ENCODE assay signal across 8 cellular contexts in the genomic region with DNA sequence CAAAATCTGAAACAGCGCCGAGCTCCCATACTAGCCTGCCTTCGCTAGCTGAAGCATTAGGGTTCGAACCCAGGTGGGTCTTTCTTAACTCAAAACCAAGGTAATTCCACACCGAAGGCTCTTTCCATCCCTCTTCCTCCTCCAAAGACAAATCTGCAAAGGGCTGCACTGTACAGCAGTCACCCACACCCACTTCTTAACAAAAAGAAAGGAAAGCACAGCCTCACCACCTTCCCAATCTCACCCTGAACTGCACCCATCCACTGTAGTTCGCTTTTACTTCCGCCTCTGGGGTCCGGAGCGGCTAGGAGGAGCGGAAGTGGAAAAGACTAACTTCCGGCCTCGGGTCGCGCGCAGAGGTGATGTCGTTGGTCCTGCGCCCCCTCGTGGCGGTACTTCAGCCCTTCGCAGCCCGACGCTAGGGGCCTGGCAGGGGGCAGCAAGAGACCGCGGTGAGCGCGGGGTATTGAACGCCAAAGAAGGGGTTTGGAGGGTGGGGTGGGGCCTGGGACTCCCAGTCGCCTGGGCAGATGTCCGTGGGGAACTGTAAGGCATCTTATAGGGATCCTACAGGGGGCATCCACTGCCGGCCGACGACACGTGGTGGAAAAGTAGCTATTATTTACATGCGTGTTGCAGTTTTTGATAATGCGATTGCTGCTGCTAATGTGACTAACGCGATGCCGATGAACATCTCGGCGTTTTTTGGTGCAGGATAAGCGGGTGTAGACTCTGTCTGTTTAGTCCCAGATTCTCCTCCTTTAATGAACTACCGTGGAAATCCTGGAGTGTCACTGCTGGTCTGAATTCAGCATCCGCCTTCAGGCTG. TPM values are rescaled to one million over a fixed set of nuclear protein-coding genes. Genes with fewer than 3 reads are reported as not detected.
DNase-seq lines count a peak whose midpoint lies in the region; ATAC-seq and TF ChIP-seq lines count a peak whose summit lies in the region.

A gene with protein sequence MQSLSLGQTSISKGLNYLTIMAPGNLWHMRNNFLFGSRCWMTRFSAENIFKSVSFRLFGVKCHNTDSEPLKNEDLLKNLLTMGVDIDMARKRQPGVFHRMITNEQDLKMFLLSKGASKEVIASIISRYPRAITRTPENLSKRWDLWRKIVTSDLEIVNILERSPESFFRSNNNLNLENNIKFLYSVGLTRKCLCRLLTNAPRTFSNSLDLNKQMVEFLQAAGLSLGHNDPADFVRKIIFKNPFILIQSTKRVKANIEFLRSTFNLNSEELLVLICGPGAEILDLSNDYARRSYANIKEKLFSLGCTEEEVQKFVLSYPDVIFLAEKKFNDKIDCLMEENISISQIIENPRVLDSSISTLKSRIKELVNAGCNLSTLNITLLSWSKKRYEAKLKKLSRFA (minus strand): TSS at position 290 of the 829 bp plus-strand sequence. CDS start 619 bp downstream, outside the sequence.

- peak; percentile 88 for DNase-seq in GM13976 (ENCODE audit: low spot score)
- peak; percentile 96 for DNase-seq in NCI-H146 (lab: John Stamatoyannopoulos, UW)
- peak; percentile 82 for DNase-seq in amniotic stem cell (lab: John Stamatoyannopoulos, UW)
- peak; percentile 96 for DNase-seq in left ventricle myocardium superior
- peak; percentile 46 for DNase-seq in pulmonary artery endothelial cell (ENCODE audit: low read depth, low spot score)
- DNase-seq in vagina (ENCODE audit: extremely low spot score in 2 of 2) = no peak

- no peak for TF ChIP-seq POLR2A in vagina (IDR thresholded peaks at IDR 0.05)

- peak within 1 kb of the TSS; percentile 79 to 86 for H3K4me3 ChIP-seq in vagina

- no peaks in the 10 kb centered on the region for H3K36me3 ChIP-seq in vagina

- H3K27me3 ChIP-seq in vagina = no peaks in the 10 kb centered on the region

- intact Hi-C loops in T-helper 1 cell treated with Interleukin-12 subunit alpha and Interleukin-12 subunit beta and Interleukin-4 antibody, amounts not matched to agents 30 ng/mL and 1 ng/mL, for 36 hours (cut with micrococcal nuclease) = loop anchor here (1.0 to 5.0 kb wide), 16 partner anchors 33 to 1533 kb away; a partner anchor contains a TSS
- intact Hi-C loops in left ventricle myocardium superior (cut with micrococcal nuclease) (no loop called here), vagina (cut with DNase I) (no loop called here)

- peak within 1 kb of the TSS; percentile 45 for H3K27ac ChIP-seq in vagina

- in situ Hi-C loops in GM13976 (cut with MboI; ENCODE audit: low sequenced_read_pairs, unreplicated experiment) = no loop called here

- peaks cover 33% of the 10 kb centered on the region for H3K4me1 ChIP-seq in vagina

- TF ChIP-seq CTCF in GM13976 (IDR thresholded peaks at IDR 0.05; ENCODE audit: borderline replicate concordance, control extremely low read depth, extremely low read depth, insufficient read depth, missing control alignments) (peak; percentile 100), vagina (IDR thresholded peaks at IDR 0.05) (peak; percentile 91 to 97 (median 94))

- ATAC-seq in HG02870 (IDR thresholded peaks at IDR 0.05; ENCODE audit: unreplicated experiment) (peak; percentile 98), left ventricle myocardium superior (peak; percentile 100)

- H3K9me3 ChIP-seq in vagina = no peaks in the 10 kb centered on the region

RNA-seq across cellular contexts. Expression of the gene that starts here (rescaled TPM):
- total RNA-seq in T-helper 1 cell treated with Interleukin-12 subunit alpha and Interleukin-12 subunit beta and Interleukin-4 antibody, amounts not matched to agents 30 ng/mL and 1 ng/mL, for 36 hours = 18.4 and 20.3 TPM in 2 replicates
- total RNA-seq in left ventricle myocardium superior (10.1 TPM), pulmonary artery endothelial cell (7.6 and 11.0 TPM in 2 replicates), vagina (8.1 TPM)

Comparison
In these comparisons a context has a peak if more than half of its experiments do, and no peak if none do; other contexts are left out.
1. DNase-seq: peak in GM13976 (single experiment), NCI-H146 (single experiment), amniotic stem cell (single experiment), left ventricle myocardium superior (single experiment) and pulmonary artery endothelial cell (single experiment); none in vagina (0 of 2).